19 cellular contexts compared by ENCODE assay signal in genomic region chr13:39729161-39729560, GRCh38.
DNase-seq lines count a peak whose midpoint lies in the region; ATAC-seq and TF ChIP-seq lines count a peak whose summit lies in the region.
"Had no signal": no experiment of that assay in that cellular context is flagged by ENCODE, and none has a peak within 500 bp of the region (broad histone marks: within the 10 kb centered on the region; RNA-seq: fewer than 3 reads in every experiment).

No MANE protein-coding gene starts in this region.

- ATAC-seq in HG02571 (IDR thresholded peaks at IDR 0.05; ENCODE audit: unreplicated experiment): no peak
- ATAC-seq in HG03159 (IDR thresholded peaks at IDR 0.05; ENCODE audit: unreplicated experiment): no peak
- ATAC-seq: HepG2, SK-N-SH treated with all-trans-retinoic acid at 6 μM for 48 hours had no signal

- no peak overlapping the region for H3K4me3 ChIP-seq in AG10803 (ENCODE audit: low read length)
- H3K4me3 ChIP-seq in choroid plexus epithelial cell (ENCODE audit: low read depth, low read length): no peak overlapping the region
- no peak overlapping the region for H3K4me3 ChIP-seq in fibroblast of lung (replicated peaks in 1 of 4; ENCODE audit: control extremely low read depth in 1 of 4, insufficient read depth in 1 of 4, low read depth in 3 of 4, low read length in 4 of 4)

- H3K27ac ChIP-seq in fibroblast of lung (ENCODE audit: insufficient read depth, low read length): no peak overlapping the region
- H3K27ac ChIP-seq: HL-60 had no signal

- no peaks in the 10 kb centered on the region for H3K36me3 ChIP-seq in fibroblast of lung (ENCODE audit: control insufficient read depth, insufficient read depth, low read length)

- no peak overlapping the region for H3K4me2 ChIP-seq in fibroblast of lung (ENCODE audit: extremely low read depth, insufficient read depth, low read length)

- no peak overlapping the region for H2AFZ ChIP-seq in fibroblast of lung (ENCODE audit: low read length)

- H3K27me3 ChIP-seq in fibroblast of lung (ENCODE audit: control insufficient read depth, insufficient read depth, low read length): no peaks in the 10 kb centered on the region

- H3K79me2 ChIP-seq in fibroblast of lung (ENCODE audit: control insufficient read depth, insufficient read depth, low read length): no peaks in the 10 kb centered on the region

- H3K9me3 ChIP-seq in fibroblast of lung (ENCODE audit: control insufficient read depth, insufficient read depth, low read depth, low read length): no peaks in the 10 kb centered on the region

- DNase-seq in AG10803 (ENCODE audit: low read depth) (peak; percentile 34), choroid plexus epithelial cell (ENCODE audit: low read depth) (peak; percentile 17), fibroblast of lung (ENCODE audit: low read depth in 2 of 2) (peak; percentile 1 to 72), lung microvascular endothelial cell (ENCODE audit: low read depth in 2 of 2) (peak; percentile 63 to 82), ecto neural progenitor cell (ENCODE audit: low spot score) (no peak), NOMO-1 treated with DMSO at 0.1 percent for 48 hours (lab: John Stamatoyannopoulos, UW; ENCODE audit: unreplicated experiment) (no peak)
- DNase-seq: CD4-positive, CD25-positive, alpha-beta regulatory T cell; KG1; NCI-H1092 treated with DMSO at 0.1 percent for 48 hours; NCI-H1436 treated with DMSO at 0.1 percent for 48 hours; NCI-H2029 treated with DMSO at 0.1 percent for 48 hours; NCI-H345; NCI-H526; SIG-M5 had no signal

- H4K20me1 ChIP-seq in fibroblast of lung (ENCODE audit: control insufficient read depth, extremely low read depth, insufficient read depth, low read length): no peaks in the 10 kb centered on the region

- TF ChIP-seq CTCF in AG10803 (conservative IDR thresholded peaks at IDR 0.05; ENCODE audit: low read length) (no peak), choroid plexus epithelial cell (conservative IDR thresholded peaks at IDR 0.05; ENCODE audit: low read depth, low read length) (peak; percentile 26), fibroblast of lung (conservative IDR thresholded peaks at IDR 0.05 in 1 of 2, IDR thresholded peaks at IDR 0.05 in 1 of 2; ENCODE audit: low read depth in 1 of 2, low read length in 2 of 2) (peak in 1 of 2 donors; percentile 6)

- no peaks in the 10 kb centered on the region for H3K4me1 ChIP-seq in fibroblast of lung (ENCODE audit: control insufficient read depth, extremely low read depth, insufficient read depth, low read length)

- no peak overlapping the region for H3K9ac ChIP-seq in fibroblast of lung (ENCODE audit: insufficient read depth, low read length)

Comparison
In these comparisons a context has a peak if more than half of its experiments do, and no peak if none do; other contexts are left out.
1. DNase-seq: peak in AG10803 (single experiment), choroid plexus epithelial cell (single experiment), fibroblast of lung (2 of 2) and lung microvascular endothelial cell (2 of 2); none in ecto neural progenitor cell (single experiment) and NOMO-1 treated with DMSO at 0.1 percent for 48 hours (single experiment).